ENCODE assay signal across 8 cellular contexts in genomic region chr14:61761959-61762786, GRCh38.
A peak's percentile ranks its signal among the peaks of the same experiment; 100 is the strongest.
DNase-seq lines count a peak whose midpoint lies in the region; ATAC-seq, FAIRE-seq and TF ChIP-seq lines count a peak whose summit lies in the region.

A gene with protein sequence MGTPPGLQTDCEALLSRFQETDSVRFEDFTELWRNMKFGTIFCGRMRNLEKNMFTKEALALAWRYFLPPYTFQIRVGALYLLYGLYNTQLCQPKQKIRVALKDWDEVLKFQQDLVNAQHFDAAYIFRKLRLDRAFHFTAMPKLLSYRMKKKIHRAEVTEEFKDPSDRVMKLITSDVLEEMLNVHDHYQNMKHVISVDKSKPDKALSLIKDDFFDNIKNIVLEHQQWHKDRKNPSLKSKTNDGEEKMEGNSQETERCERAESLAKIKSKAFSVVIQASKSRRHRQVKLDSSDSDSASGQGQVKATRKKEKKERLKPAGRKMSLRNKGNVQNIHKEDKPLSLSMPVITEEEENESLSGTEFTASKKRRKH (plus strand): TSS chr14:61762420. CDS start chr14:61762461, 41 bp downstream.

- H3K9me2 ChIP-seq in MM.1S (replicated peaks; ENCODE audit: insufficient read depth, low read length) = no peaks in the 10 kb centered on the region

- peak within 1 kb of the TSS; percentile 98 to 100 (median 99) for H3K27ac Mint-ChIP-seq in nephron

- no peaks in the 10 kb centered on the region for H3K27me3 ChIP-seq in MM.1S (replicated peaks; ENCODE audit: insufficient read depth, low read length)

- no peaks in the 10 kb centered on the region for H4K20me1 ChIP-seq in MM.1S (ENCODE audit: insufficient read depth, low read length)

- no peaks in the 10 kb centered on the region for H3K4me1 ChIP-seq in MM.1S (ENCODE audit: low read length)

- H2AFZ ChIP-seq in MM.1S (ENCODE audit: low read length) = peak within 1 kb of the TSS; percentile 85

- H3K36me3 Mint-ChIP-seq in nephron (ENCODE audit: low read depth) = no peaks in the 10 kb centered on the region

- TF ChIP-seq CTCF in MM.1S (IDR thresholded peaks at IDR 0.05; ENCODE audit: low read length) (no peak), nephron (IDR thresholded peaks at IDR 0.05; ENCODE audit: unreplicated experiment in 3 of 3) (no peak)

- ATAC-seq in stimulated activated naive CD8-positive, alpha-beta T cell treated with anti-CD3 and anti-CD28 coated beads, Interleukin-15, Interleukin-2, amounts not matched to agents 100 U/mL and 50 U/mL, for 24 hours = peak; percentile 100

- no peaks in the 10 kb centered on the region for H3K27me3 Mint-ChIP-seq in nephron (ENCODE audit: low read depth)

- no peaks in the 10 kb centered on the region for H3K9me3 Mint-ChIP-seq in nephron

- H3K9me3 ChIP-seq in MM.1S (replicated peaks; ENCODE audit: insufficient read depth, low read length) = no peaks in the 10 kb centered on the region

- H3K4me1 Mint-ChIP-seq in nephron = peaks cover 46% of the 10 kb centered on the region

- peak within 1 kb of the TSS; percentile 55 for H3K9ac ChIP-seq in MM.1S (ENCODE audit: low read length)

- no peaks in the 10 kb centered on the region for H3F3A ChIP-seq in MM.1S (ENCODE audit: insufficient read depth, low read length)

- H3K4me2 ChIP-seq in MM.1S (ENCODE audit: low read depth, low read length) = peak within 1 kb of the TSS; percentile 76

- FAIRE-seq in G401.6 (lab: Jason Lieb, UNC) = peak; percentile 98

- no peaks in the 10 kb centered on the region for H3K36me3 ChIP-seq in MM.1S (replicated peaks; ENCODE audit: insufficient read depth, low read length)

- peak within 1 kb of the TSS; percentile 98 to 100 (median 99) for H3K4me3 Mint-ChIP-seq in nephron

- peak within 1 kb of the TSS; percentile 81 for H3K4me3 ChIP-seq in MM.1S (ENCODE audit: low read length)

- H3K79me2 ChIP-seq in MM.1S (ENCODE audit: low read length) = no peaks in the 10 kb centered on the region; the same call in none of the 2 replicates

- DNase-seq in HCEC 1CT (peak; percentile 96), MM.1S (peak; percentile 95), SHP77 treated with DMSO at 0.1 percent for 48 hours (lab: John Stamatoyannopoulos, UW) (peak; percentile 92), activated gamma-delta T cell treated with Interleukin-2 at 50 U/mL for 16 hours (peak; percentile 97), fibroblast of the conjunctiva (ENCODE audit: low read depth) (peak; percentile 98)
- DNase-seq in stimulated activated naive CD8-positive, alpha-beta T cell treated with anti-CD3 and anti-CD28 coated beads, Interleukin-15, Interleukin-2, amounts not matched to agents 100 U/mL and 50 U/mL, for 24 hours = peak; percentile 98

- peak within 1 kb of the TSS; percentile 61; the same call in 1 of the 2 replicates for H3K27ac ChIP-seq in MM.1S (ENCODE audit: low read length)

Comparison
In these comparisons a context has a peak if more than half of its experiments do, and no peak if none do; other contexts are left out.
1. Peak in every context shown above with its lines: DNase-seq, ATAC-seq, H3K4me3 ChIP-seq and H3K27ac ChIP-seq.